In the genomic region with DNA sequence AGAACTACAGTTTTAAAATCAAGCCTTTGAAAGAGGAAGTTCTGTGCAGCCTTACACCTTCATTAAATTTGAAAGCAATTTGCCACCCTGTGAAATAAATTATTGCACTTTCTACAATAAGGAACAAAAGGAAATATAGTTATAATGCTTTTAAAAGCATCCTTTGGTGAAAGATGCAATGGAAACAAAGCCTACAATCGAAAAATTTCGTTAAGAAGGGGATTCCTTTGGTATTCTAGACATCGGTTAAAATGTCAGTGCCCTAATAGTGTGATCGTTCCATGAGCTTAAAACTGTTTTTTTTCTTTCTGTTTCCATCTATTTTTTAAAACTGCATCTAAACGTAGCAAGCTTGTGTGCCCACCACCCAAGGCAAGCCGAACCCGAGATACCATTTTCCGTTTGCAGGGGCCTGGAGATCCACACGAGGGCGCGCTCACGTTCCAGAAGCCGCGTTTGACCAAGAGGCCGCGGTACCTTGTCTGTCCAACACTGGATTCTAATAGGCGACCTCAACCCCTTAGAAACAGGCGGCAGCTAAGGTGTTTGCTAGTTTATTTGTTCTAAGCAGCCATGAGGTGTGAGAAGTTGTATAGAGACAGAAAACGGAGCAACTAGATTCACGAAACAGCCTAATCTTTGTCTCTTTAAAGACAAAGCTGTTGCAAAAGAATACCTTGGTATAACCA, we compare ENCODE assay signal across 8 cellular contexts. TPM values are rescaled to one million over a fixed set of nuclear protein-coding genes. Genes with fewer than 3 reads are reported as not detected.
A peak's percentile ranks its signal among the peaks of the same experiment; 100 is the strongest.
DNase-seq lines count a peak whose midpoint lies in the region; ATAC-seq and TF ChIP-seq lines count a peak whose summit lies in the region.

No MANE protein-coding gene starts in this region.

- peaks cover 9% of the 10 kb centered on the region for H3K4me1 Mint-ChIP-seq in activated CD8-positive, alpha-beta memory T cell treated with anti-CD3 and anti-CD28 coated beads, Interleukin-2, amount 10 ng/mL, durations not matched to agents 7 days and 5 days
- H3K4me1 Mint-ChIP-seq in mesothelial cell of epicardium (peaks cover 10% of the 10 kb centered on the region), immature natural killer cell (peaks cover 10 to 15% of the 10 kb centered on the region in 2 donors)

- no peaks in the 10 kb centered on the region for H3K36me3 ChIP-seq in ascending aorta

- H3K27ac ChIP-seq in ascending aorta: no peak overlapping the region

- H3K4me1 ChIP-seq in ascending aorta: peaks cover 0 to 11% of the 10 kb centered on the region in 2 donors

- TF ChIP-seq CTCF in ascending aorta (IDR thresholded peaks at IDR 0.05) (peak; percentile 18 to 51 (median 33)), mesothelial cell of epicardium (IDR thresholded peaks at IDR 0.05; ENCODE audit: unreplicated experiment) (peak; percentile 45)

- peaks cover 5% of the 10 kb centered on the region for H3K36me3 Mint-ChIP-seq in activated CD8-positive, alpha-beta memory T cell treated with anti-CD3 and anti-CD28 coated beads, Interleukin-2, amount 10 ng/mL, durations not matched to agents 7 days and 5 days
- H3K36me3 Mint-ChIP-seq in mesothelial cell of epicardium: no peaks in the 10 kb centered on the region
- H3K36me3 Mint-ChIP-seq in immature natural killer cell: peaks cover 0 to 8% (median 0%) of the 10 kb centered on the region in 3 donors

- H3K27ac Mint-ChIP-seq in activated CD8-positive, alpha-beta memory T cell treated with anti-CD3 and anti-CD28 coated beads, Interleukin-2, amount 10 ng/mL, durations not matched to agents 7 days and 5 days: peak overlapping the region; percentile 40
- H3K27ac Mint-ChIP-seq in mesothelial cell of epicardium: no peak overlapping the region
- H3K27ac Mint-ChIP-seq in immature natural killer cell: peak overlapping the region in 1 of 6 donors; percentile 58

- CTCF ChIA-PET in activated CD8-positive, alpha-beta memory T cell treated with anti-CD3 and anti-CD28 coated beads, Interleukin-2, amount 10 ng/mL, durations not matched to agents 7 days and 5 days (lab: Charles Lee): interaction anchor here (1.0 to 2.2 kb wide), 11 partner anchors 14 to 1038 kb away, joined by 3 to 8 read pairs (median 3); no protein-coding TSS in a partner anchor

- DNase-seq in activated CD8-positive, alpha-beta memory T cell treated with anti-CD3 and anti-CD28 coated beads, Interleukin-2, amount 10 ng/mL, durations not matched to agents 7 days and 5 days: no peak
- DNase-seq in activated CD8-positive, alpha-beta memory T cell treated with anti-CD3 and anti-CD28 coated beads, Interleukin-2, amount 50 U/mL, for 4 hours: no peak
- DNase-seq in NCI-H1694 treated with DMSO at 0.1 percent for 48 hours (lab: John Stamatoyannopoulos, UW): peak; percentile 59
- peak in 1 of 2 donors; percentile 57 for DNase-seq in ascending aorta (ENCODE audit: low spot score in 2 of 2)
- no peak for DNase-seq in mesothelial cell of epicardium (ENCODE audit: low spot score in 2 of 2, unreplicated experiment in 2 of 2)
- DNase-seq in immature natural killer cell: no peak

- H3K27me3 ChIP-seq in ascending aorta: peaks cover 59% of the 10 kb centered on the region

- no peak overlapping the region for H3K4me3 Mint-ChIP-seq in activated CD8-positive, alpha-beta memory T cell treated with anti-CD3 and anti-CD28 coated beads, Interleukin-2, amount 10 ng/mL, durations not matched to agents 7 days and 5 days
- H3K4me3 Mint-ChIP-seq in mesothelial cell of epicardium (no peak overlapping the region), immature natural killer cell (no peak overlapping the region)

- peaks cover 85% of the 10 kb centered on the region for H3K27me3 Mint-ChIP-seq in activated CD8-positive, alpha-beta memory T cell treated with anti-CD3 and anti-CD28 coated beads, Interleukin-2, amount 10 ng/mL, durations not matched to agents 7 days and 5 days
- H3K27me3 Mint-ChIP-seq in mesothelial cell of epicardium (ENCODE audit: low read depth): peaks cover 90% of the 10 kb centered on the region
- H3K27me3 Mint-ChIP-seq in immature natural killer cell (ENCODE audit: low read depth in 3 of 3): peaks cover 47 to 79% (median 77%) of the 10 kb centered on the region in 3 donors

- H3K9me3 Mint-ChIP-seq in activated CD8-positive, alpha-beta memory T cell treated with anti-CD3 and anti-CD28 coated beads, Interleukin-2, amount 10 ng/mL, durations not matched to agents 7 days and 5 days (ENCODE audit: low read depth): no peaks in the 10 kb centered on the region
- H3K9me3 Mint-ChIP-seq in mesothelial cell of epicardium (no peaks in the 10 kb centered on the region), immature natural killer cell (peaks cover 0 to 18% (median under 1%) of the 10 kb centered on the region in 6 donors)

- intact Hi-C loops in ascending aorta (cut with DNase I): no loop called here

- no peak for ATAC-seq in activated CD8-positive, alpha-beta memory T cell treated with anti-CD3 and anti-CD28 coated beads, Interleukin-2, amount 10 ng/mL, durations not matched to agents 7 days and 5 days
- ATAC-seq in GM21786 (IDR thresholded peaks at IDR 0.05; ENCODE audit: unreplicated experiment) (no peak), GM19023 (IDR thresholded peaks at IDR 0.05; ENCODE audit: unreplicated experiment) (no peak)

- no peak overlapping the region for H3K4me3 ChIP-seq in ascending aorta

- H3K9me3 ChIP-seq in ascending aorta: no peaks in the 10 kb centered on the region

RNA-seq across cellular contexts. Expression of a gene that starts 4.0 kb away (rescaled TPM):
- not detected for total RNA-seq in activated CD8-positive, alpha-beta memory T cell treated with anti-CD3 and anti-CD28 coated beads, Interleukin-2, amount 10 ng/mL, durations not matched to agents 7 days and 5 days
- not detected for total RNA-seq in ascending aorta
- 1.9 to 3.0 TPM (median 2.2 TPM) in 3 replicates for total RNA-seq in mesothelial cell of epicardium
- polyA plus RNA-seq in immature natural killer cell: not detected

RNA-seq across cellular contexts. Expression of a gene that starts 5.5 kb away (rescaled TPM):
- total RNA-seq in activated CD8-positive, alpha-beta memory T cell treated with anti-CD3 and anti-CD28 coated beads, Interleukin-2, amount 10 ng/mL, durations not matched to agents 7 days and 5 days: not detected
- total RNA-seq in ascending aorta: not detected
- total RNA-seq in mesothelial cell of epicardium: 3.2 to 4.1 TPM (median 3.9 TPM) in 3 replicates
- not detected for polyA plus RNA-seq in immature natural killer cell

RNA-seq across cellular contexts. Expression of a gene that starts 11.4 kb away (rescaled TPM):
- not detected for total RNA-seq in activated CD8-positive, alpha-beta memory T cell treated with anti-CD3 and anti-CD28 coated beads, Interleukin-2, amount 10 ng/mL, durations not matched to agents 7 days and 5 days
- total RNA-seq in ascending aorta (not detected), mesothelial cell of epicardium (0.93 to 1.2 TPM (median 1.1 TPM) in 3 replicates)
- polyA plus RNA-seq in immature natural killer cell: not detected

RNA-seq across cellular contexts. Expression of a gene that starts 11.5 kb away (rescaled TPM):
- not detected for total RNA-seq in activated CD8-positive, alpha-beta memory T cell treated with anti-CD3 and anti-CD28 coated beads, Interleukin-2, amount 10 ng/mL, durations not matched to agents 7 days and 5 days
- total RNA-seq in ascending aorta (not detected), mesothelial cell of epicardium (0.27 to 0.40 TPM (median 0.27 TPM) in 3 replicates)
- polyA plus RNA-seq in immature natural killer cell: not detected

RNA-seq across cellular contexts. Expression of a gene that starts 18.4 kb away (rescaled TPM):
- not detected for total RNA-seq in activated CD8-positive, alpha-beta memory T cell treated with anti-CD3 and anti-CD28 coated beads, Interleukin-2, amount 10 ng/mL, durations not matched to agents 7 days and 5 days
- 19.8 TPM for total RNA-seq in ascending aorta
- total RNA-seq in mesothelial cell of epicardium: 0.29 to 0.58 TPM (median 0.40 TPM) in 3 replicates
- polyA plus RNA-seq in immature natural killer cell: not detected
